Comparison of ENCODE assay signal across 8 cellular contexts in genomic region chr1:23019094-23019850, GRCh38. TPM values are rescaled to one million over a fixed set of nuclear protein-coding genes. Genes with fewer than 3 reads are reported as not detected.
DNase-seq lines count a peak whose midpoint lies in the region; ATAC-seq lines count a peak whose summit lies in the region.

TSS of gene KDM1A (plus strand) at chr1:23019468. CDS start at chr1:23019597, 129 bp downstream.

- H2BK15ac ChIP-seq in mesendoderm (replicated peaks; ENCODE audit: low read depth), result no peak within 1 kb of the TSS

- no peak within 1 kb of the TSS for H2AK5ac ChIP-seq in mesendoderm (ENCODE audit: low read length)

- peak within 1 kb of the TSS; percentile 88 for H4K8ac ChIP-seq in mesendoderm (ENCODE audit: low read depth, low read length)

- peak within 1 kb of the TSS; percentile 91 for H3K9ac ChIP-seq in NT2/D1 (ENCODE audit: insufficient read length, low read depth)
- H3K9ac ChIP-seq in endocrine pancreas (ENCODE audit: control insufficient read depth, insufficient read depth, low read length), result peak within 1 kb of the TSS; percentile 95
- H3K9ac ChIP-seq in mesendoderm (ENCODE audit: low read length), result peak within 1 kb of the TSS; percentile 86

- peak; percentile 87 for ATAC-seq in GM21360 (IDR thresholded peaks at IDR 0.05; ENCODE audit: unreplicated experiment)
- ATAC-seq in activated CD8-positive, alpha-beta memory T cell treated with anti-CD3 and anti-CD28 coated beads, Interleukin-2, amount 10 ng/mL, durations not matched to agents 7 days and 5 days, result peak; percentile 97

- peaks cover 25% of the 10 kb centered on the region for H3K9me3 ChIP-seq in NT2/D1 (ENCODE audit: insufficient read depth, low read length)
- H3K9me3 ChIP-seq in endocrine pancreas (ENCODE audit: control insufficient read depth, low read length), result no peaks in the 10 kb centered on the region

- in situ Hi-C loops in Caki2 (cut with HindIII; ENCODE audit: low pct_unique_long_range_greater_than_20kb, low sequenced_read_pairs), result no loop called here

- H3K56ac ChIP-seq in mesendoderm (ENCODE audit: low read length), result peak within 1 kb of the TSS; percentile 84

- H3K27ac ChIP-seq in mesendoderm (ENCODE audit: low read depth, low read length), result peak within 1 kb of the TSS; percentile 83

- H3K4me2 ChIP-seq in mesendoderm (ENCODE audit: low read length), result peak within 1 kb of the TSS; percentile 82

- peak within 1 kb of the TSS; percentile 94 for H3K4ac ChIP-seq in mesendoderm (ENCODE audit: low read depth, low read length)

- peaks cover 38% of the 10 kb centered on the region for H3K4me1 Mint-ChIP-seq in activated CD8-positive, alpha-beta memory T cell treated with anti-CD3 and anti-CD28 coated beads, Interleukin-2, amount 10 ng/mL, durations not matched to agents 7 days and 5 days

- peaks cover 17% of the 10 kb centered on the region for H3K36me3 Mint-ChIP-seq in activated CD8-positive, alpha-beta memory T cell treated with anti-CD3 and anti-CD28 coated beads, Interleukin-2, amount 10 ng/mL, durations not matched to agents 7 days and 5 days

- H3K36me3 ChIP-seq in NT2/D1 (ENCODE audit: insufficient read depth, insufficient read length, low read length) (no peaks in the 10 kb centered on the region), endocrine pancreas (ENCODE audit: control insufficient read depth, insufficient read depth, low read length) (no peaks in the 10 kb centered on the region), mesendoderm (ENCODE audit: control insufficient read depth, insufficient read depth, low read length) (no peaks in the 10 kb centered on the region)

- peak within 1 kb of the TSS; percentile 28 for H4K5ac ChIP-seq in mesendoderm (ENCODE audit: low read length)

- peaks cover 7% of the 10 kb centered on the region for H3K9me3 Mint-ChIP-seq in activated CD8-positive, alpha-beta memory T cell treated with anti-CD3 and anti-CD28 coated beads, Interleukin-2, amount 10 ng/mL, durations not matched to agents 7 days and 5 days (ENCODE audit: low read depth)

- no peaks in the 10 kb centered on the region for H3K79me1 ChIP-seq in mesendoderm (ENCODE audit: low read length)

- peak; percentile 96 for DNase-seq in Caki2 (ENCODE audit: low read depth)
- DNase-seq in HT1080 (ENCODE audit: low read depth), result peak; percentile 97
- DNase-seq in NT2/D1 (ENCODE audit: low read depth, low spot score), result peak; percentile 87
- DNase-seq in activated CD8-positive, alpha-beta memory T cell treated with anti-CD3 and anti-CD28 coated beads, Interleukin-2, amount 10 ng/mL, durations not matched to agents 7 days and 5 days, result peak; percentile 96
- DNase-seq in mesendoderm, result peak; percentile 98
- peak; percentile 87 for DNase-seq in stimulated activated CD8-positive, alpha-beta memory T cell treated with anti-CD3 and anti-CD28 coated beads, Interleukin-15, amount 100 ng/mL, for 1 hour (ENCODE audit: low read depth)

- no peak within 1 kb of the TSS for H2BK5ac ChIP-seq in mesendoderm (ENCODE audit: low read length)

- H3K4me1 ChIP-seq in NT2/D1 (ENCODE audit: insufficient read depth, insufficient read length) (no peaks in the 10 kb centered on the region), endocrine pancreas (ENCODE audit: control insufficient read depth, insufficient read depth, low read length) (no peaks in the 10 kb centered on the region), mesendoderm (ENCODE audit: control insufficient read depth, low read depth, low read length) (no peaks in the 10 kb centered on the region)

- no peaks in the 10 kb centered on the region for H3K27me3 ChIP-seq in NT2/D1 (ENCODE audit: insufficient read depth, insufficient read length)
- no peaks in the 10 kb centered on the region for H3K27me3 ChIP-seq in endocrine pancreas (ENCODE audit: control insufficient read depth, insufficient read depth, low read length)
- no peaks in the 10 kb centered on the region for H3K27me3 ChIP-seq in mesendoderm (ENCODE audit: insufficient read depth, low read length, poor library complexity)

- CTCF ChIA-PET in activated CD8-positive, alpha-beta memory T cell treated with anti-CD3 and anti-CD28 coated beads, Interleukin-2, amount 10 ng/mL, durations not matched to agents 7 days and 5 days (lab: Charles Lee), result interaction anchor here (1.3 to 1.4 kb wide), 2 partner anchors 16 to 165 kb away, joined by 4 to 6 read pairs; no protein-coding TSS in a partner anchor

- peak within 1 kb of the TSS; percentile 92 for H3K4me3 Mint-ChIP-seq in activated CD8-positive, alpha-beta memory T cell treated with anti-CD3 and anti-CD28 coated beads, Interleukin-2, amount 10 ng/mL, durations not matched to agents 7 days and 5 days

- no peaks in the 10 kb centered on the region for H3K27me3 Mint-ChIP-seq in activated CD8-positive, alpha-beta memory T cell treated with anti-CD3 and anti-CD28 coated beads, Interleukin-2, amount 10 ng/mL, durations not matched to agents 7 days and 5 days

- peak within 1 kb of the TSS; percentile 80 for H3K18ac ChIP-seq in mesendoderm (ENCODE audit: low read length)

- H3K27ac Mint-ChIP-seq in activated CD8-positive, alpha-beta memory T cell treated with anti-CD3 and anti-CD28 coated beads, Interleukin-2, amount 10 ng/mL, durations not matched to agents 7 days and 5 days, result peak within 1 kb of the TSS; percentile 87

- no peak within 1 kb of the TSS for H2BK120ac ChIP-seq in mesendoderm (ENCODE audit: low read depth, low read length)

- H3K79me2 ChIP-seq in mesendoderm (ENCODE audit: control insufficient read depth, insufficient read depth, low read length), result peaks cover 49% of the 10 kb centered on the region

- peak within 1 kb of the TSS; percentile 70 for H3K23ac ChIP-seq in mesendoderm (ENCODE audit: low read length)

- H3K4me3 ChIP-seq in NT2/D1 (ENCODE audit: insufficient read length, low read depth), result peak within 1 kb of the TSS; percentile 67
- H3K4me3 ChIP-seq in endocrine pancreas (ENCODE audit: control insufficient read depth, insufficient read depth, low read length), result peak within 1 kb of the TSS; percentile 98
- peak within 1 kb of the TSS; percentile 92 for H3K4me3 ChIP-seq in mesendoderm (ENCODE audit: low read length)

- WGBS in mesendoderm (ENCODE audit: extremely low coverage, insufficient coverage, low lambda C conversion rate), result no CpG with 5 or more reads among the region's 84 CpGs

RNA-seq across cellular contexts. Expression of gene KDM1A, which starts in this region (rescaled TPM):
- 133 and 135 TPM in 2 replicates for total RNA-seq in Caki2 (2014; rRNA removed; shearing (Covaris generic); ENCODE audit: low replicate concordance)
- 141 and 145 TPM in 2 replicates for total RNA-seq in HT1080 (2014; rRNA removed; shearing (Covaris generic))
- 85.1 and 94.6 TPM in 2 replicates for polyA plus RNA-seq in HT1080 (2015; cell fraction: cytosol; rRNA removed)
- 116 and 125 TPM in 2 replicates for polyA plus RNA-seq in HT1080 (2015; cell fraction: nucleus; rRNA removed)
- 10 to 100 TPM; 58.4 to 59.4 TPM for total RNA-seq in activated CD8-positive, alpha-beta memory T cell treated with anti-CD3 and anti-CD28 coated beads, Interleukin-2, amount 10 ng/mL, durations not matched to agents 7 days and 5 days
- 151 TPM for polyA plus RNA-seq in mesendoderm (2013, experiment 1 of 2)
- polyA plus RNA-seq in mesendoderm (2013, experiment 2 of 2), result 151 TPM

Comparison
In these comparisons a context has a peak if more than half of its experiments do, and no peak if none do; other contexts are left out.
1. Peak in every context shown above with its lines: DNase-seq, ATAC-seq, H3K4me3 ChIP-seq and H3K27ac ChIP-seq.